Comparison of ENCODE assay signal across 1 cellular context in the genomic region with DNA sequence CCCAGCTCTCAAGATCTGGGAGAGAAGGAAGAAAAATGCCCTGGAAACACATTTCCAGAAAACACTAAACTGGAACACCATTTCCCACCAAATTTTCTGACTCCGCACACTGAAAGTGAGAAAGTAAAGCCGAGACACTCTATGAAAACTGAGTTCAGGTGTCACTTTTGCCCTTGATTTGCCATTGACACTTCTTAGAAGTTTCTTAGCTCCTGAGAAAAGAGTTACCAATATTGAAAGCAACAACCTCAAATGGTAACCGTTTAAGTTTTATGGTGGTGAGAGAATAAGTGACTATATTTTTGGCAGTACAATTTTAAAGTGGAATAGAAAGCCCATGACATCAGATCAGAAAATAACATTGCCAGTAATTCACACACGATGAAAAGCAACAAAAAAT.
A peak's percentile ranks its signal among the peaks of the same experiment; 100 is the strongest.
TF ChIP-seq lines count a peak whose summit lies in the region.

No MANE protein-coding gene starts in this region.

TF ChIP-seq in GM12878, 131 proteins besides CTCF, POLR2A, EP300 and RAD21 (continued from another document and continues in another):
- TF ChIP-seq, protein P1, sequence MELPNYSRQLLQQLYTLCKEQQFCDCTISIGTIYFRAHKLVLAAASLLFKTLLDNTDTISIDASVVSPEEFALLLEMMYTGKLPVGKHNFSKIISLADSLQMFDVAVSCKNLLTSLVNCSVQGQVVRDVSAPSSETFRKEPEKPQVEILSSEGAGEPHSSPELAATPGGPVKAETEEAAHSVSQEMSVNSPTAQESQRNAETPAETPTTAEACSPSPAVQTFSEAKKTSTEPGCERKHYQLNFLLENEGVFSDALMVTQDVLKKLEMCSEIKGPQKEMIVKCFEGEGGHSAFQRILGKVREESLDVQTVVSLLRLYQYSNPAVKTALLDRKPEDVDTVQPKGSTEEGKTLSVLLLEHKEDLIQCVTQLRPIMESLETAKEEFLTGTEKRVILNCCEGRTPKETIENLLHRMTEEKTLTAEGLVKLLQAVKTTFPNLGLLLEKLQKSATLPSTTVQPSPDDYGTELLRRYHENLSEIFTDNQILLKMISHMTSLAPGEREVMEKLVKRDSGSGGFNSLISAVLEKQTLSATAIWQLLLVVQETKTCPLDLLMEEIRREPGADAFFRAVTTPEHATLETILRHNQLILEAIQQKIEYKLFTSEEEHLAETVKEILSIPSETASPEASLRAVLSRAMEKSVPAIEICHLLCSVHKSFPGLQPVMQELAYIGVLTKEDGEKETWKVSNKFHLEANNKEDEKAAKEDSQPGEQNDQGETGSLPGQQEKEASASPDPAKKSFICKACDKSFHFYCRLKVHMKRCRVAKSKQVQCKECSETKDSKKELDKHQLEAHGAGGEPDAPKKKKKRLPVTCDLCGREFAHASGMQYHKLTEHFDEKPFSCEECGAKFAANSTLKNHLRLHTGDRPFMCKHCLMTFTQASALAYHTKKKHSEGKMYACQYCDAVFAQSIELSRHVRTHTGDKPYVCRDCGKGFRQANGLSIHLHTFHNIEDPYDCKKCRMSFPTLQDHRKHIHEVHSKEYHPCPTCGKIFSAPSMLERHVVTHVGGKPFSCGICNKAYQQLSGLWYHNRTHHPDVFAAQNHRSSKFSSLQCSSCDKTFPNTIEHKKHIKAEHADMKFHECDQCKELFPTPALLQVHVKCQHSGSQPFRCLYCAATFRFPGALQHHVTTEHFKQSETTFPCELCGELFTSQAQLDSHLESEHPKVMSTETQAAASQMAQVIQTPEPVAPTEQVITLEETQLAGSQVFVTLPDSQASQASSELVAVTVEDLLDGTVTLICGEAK (IDR thresholded peaks at IDR 0.05; ENCODE audit: borderline replicate concordance) = no peak
- TF ChIP-seq, protein P2, sequence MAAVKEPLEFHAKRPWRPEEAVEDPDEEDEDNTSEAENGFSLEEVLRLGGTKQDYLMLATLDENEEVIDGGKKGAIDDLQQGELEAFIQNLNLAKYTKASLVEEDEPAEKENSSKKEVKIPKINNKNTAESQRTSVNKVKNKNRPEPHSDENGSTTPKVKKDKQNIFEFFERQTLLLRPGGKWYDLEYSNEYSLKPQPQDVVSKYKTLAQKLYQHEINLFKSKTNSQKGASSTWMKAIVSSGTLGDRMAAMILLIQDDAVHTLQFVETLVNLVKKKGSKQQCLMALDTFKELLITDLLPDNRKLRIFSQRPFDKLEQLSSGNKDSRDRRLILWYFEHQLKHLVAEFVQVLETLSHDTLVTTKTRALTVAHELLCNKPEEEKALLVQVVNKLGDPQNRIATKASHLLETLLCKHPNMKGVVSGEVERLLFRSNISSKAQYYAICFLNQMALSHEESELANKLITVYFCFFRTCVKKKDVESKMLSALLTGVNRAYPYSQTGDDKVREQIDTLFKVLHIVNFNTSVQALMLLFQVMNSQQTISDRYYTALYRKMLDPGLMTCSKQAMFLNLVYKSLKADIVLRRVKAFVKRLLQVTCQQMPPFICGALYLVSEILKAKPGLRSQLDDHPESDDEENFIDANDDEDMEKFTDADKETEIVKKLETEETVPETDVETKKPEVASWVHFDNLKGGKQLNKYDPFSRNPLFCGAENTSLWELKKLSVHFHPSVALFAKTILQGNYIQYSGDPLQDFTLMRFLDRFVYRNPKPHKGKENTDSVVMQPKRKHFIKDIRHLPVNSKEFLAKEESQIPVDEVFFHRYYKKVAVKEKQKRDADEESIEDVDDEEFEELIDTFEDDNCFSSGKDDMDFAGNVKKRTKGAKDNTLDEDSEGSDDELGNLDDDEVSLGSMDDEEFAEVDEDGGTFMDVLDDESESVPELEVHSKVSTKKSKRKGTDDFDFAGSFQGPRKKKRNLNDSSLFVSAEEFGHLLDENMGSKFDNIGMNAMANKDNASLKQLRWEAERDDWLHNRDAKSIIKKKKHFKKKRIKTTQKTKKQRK (IDR thresholded peaks at IDR 0.05; ENCODE audit: low read depth, low read length) = no peak
- no peak for TF ChIP-seq TCF3 (IDR thresholded peaks at IDR 0.05; ENCODE audit: borderline replicate concordance, insufficient read depth, low read depth, low read length)
- no peak for TF ChIP-seq BACH1 (IDR thresholded peaks at IDR 0.05; ENCODE audit: borderline replicate concordance)
- TF ChIP-seq HDAC6 (IDR thresholded peaks at IDR 0.05; ENCODE audit: unreplicated experiment) = no peak
- TF ChIP-seq, protein P3, sequence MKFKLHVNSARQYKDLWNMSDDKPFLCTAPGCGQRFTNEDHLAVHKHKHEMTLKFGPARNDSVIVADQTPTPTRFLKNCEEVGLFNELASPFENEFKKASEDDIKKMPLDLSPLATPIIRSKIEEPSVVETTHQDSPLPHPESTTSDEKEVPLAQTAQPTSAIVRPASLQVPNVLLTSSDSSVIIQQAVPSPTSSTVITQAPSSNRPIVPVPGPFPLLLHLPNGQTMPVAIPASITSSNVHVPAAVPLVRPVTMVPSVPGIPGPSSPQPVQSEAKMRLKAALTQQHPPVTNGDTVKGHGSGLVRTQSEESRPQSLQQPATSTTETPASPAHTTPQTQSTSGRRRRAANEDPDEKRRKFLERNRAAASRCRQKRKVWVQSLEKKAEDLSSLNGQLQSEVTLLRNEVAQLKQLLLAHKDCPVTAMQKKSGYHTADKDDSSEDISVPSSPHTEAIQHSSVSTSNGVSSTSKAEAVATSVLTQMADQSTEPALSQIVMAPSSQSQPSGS (IDR thresholded peaks at IDR 0.05; ENCODE audit: low read length) = peak; percentile 97
- TF ChIP-seq, protein P4, sequence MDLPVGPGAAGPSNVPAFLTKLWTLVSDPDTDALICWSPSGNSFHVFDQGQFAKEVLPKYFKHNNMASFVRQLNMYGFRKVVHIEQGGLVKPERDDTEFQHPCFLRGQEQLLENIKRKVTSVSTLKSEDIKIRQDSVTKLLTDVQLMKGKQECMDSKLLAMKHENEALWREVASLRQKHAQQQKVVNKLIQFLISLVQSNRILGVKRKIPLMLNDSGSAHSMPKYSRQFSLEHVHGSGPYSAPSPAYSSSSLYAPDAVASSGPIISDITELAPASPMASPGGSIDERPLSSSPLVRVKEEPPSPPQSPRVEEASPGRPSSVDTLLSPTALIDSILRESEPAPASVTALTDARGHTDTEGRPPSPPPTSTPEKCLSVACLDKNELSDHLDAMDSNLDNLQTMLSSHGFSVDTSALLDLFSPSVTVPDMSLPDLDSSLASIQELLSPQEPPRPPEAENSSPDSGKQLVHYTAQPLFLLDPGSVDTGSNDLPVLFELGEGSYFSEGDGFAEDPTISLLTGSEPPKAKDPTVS (IDR thresholded peaks at IDR 0.05; ENCODE audit: low read depth, low read length) = no peak
- TF ChIP-seq NFYA (IDR thresholded peaks at IDR 0.05; ENCODE audit: borderline replicate concordance, low read depth, low read length) = no peak
- TF ChIP-seq ZBED1 (IDR thresholded peaks at IDR 0.05; ENCODE audit: borderline replicate concordance) = peak; percentile 58; the same call in 1 of the 2 replicates
- peak; percentile 66 for TF ChIP-seq MTA2 (IDR thresholded peaks at IDR 0.05; ENCODE audit: low read depth)
- TF ChIP-seq LARP7 (IDR thresholded peaks at IDR 0.05) = no peak
- TF ChIP-seq RB1 (IDR thresholded peaks at IDR 0.05; ENCODE audit: borderline replicate concordance) = no peak
- TF ChIP-seq POU2F2 (IDR thresholded peaks at IDR 0.05; ENCODE audit: borderline replicate concordance, low read depth, low read length) = no peak
- TF ChIP-seq, protein P5, sequence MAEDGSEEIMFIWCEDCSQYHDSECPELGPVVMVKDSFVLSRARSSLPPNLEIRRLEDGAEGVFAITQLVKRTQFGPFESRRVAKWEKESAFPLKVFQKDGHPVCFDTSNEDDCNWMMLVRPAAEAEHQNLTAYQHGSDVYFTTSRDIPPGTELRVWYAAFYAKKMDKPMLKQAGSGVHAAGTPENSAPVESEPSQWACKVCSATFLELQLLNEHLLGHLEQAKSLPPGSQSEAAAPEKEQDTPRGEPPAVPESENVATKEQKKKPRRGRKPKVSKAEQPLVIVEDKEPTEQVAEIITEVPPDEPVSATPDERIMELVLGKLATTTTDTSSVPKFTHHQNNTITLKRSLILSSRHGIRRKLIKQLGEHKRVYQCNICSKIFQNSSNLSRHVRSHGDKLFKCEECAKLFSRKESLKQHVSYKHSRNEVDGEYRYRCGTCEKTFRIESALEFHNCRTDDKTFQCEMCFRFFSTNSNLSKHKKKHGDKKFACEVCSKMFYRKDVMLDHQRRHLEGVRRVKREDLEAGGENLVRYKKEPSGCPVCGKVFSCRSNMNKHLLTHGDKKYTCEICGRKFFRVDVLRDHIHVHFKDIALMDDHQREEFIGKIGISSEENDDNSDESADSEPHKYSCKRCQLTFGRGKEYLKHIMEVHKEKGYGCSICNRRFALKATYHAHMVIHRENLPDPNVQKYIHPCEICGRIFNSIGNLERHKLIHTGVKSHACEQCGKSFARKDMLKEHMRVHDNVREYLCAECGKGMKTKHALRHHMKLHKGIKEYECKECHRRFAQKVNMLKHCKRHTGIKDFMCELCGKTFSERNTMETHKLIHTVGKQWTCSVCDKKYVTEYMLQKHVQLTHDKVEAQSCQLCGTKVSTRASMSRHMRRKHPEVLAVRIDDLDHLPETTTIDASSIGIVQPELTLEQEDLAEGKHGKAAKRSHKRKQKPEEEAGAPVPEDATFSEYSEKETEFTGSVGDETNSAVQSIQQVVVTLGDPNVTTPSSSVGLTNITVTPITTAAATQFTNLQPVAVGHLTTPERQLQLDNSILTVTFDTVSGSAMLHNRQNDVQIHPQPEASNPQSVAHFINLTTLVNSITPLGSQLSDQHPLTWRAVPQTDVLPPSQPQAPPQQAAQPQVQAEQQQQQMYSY (CRISPR knock-in tag; IDR thresholded peaks at IDR 0.05) = no peak
- TF ChIP-seq ZNF24 (IDR thresholded peaks at IDR 0.05) = no peak
- TF ChIP-seq, protein P6, sequence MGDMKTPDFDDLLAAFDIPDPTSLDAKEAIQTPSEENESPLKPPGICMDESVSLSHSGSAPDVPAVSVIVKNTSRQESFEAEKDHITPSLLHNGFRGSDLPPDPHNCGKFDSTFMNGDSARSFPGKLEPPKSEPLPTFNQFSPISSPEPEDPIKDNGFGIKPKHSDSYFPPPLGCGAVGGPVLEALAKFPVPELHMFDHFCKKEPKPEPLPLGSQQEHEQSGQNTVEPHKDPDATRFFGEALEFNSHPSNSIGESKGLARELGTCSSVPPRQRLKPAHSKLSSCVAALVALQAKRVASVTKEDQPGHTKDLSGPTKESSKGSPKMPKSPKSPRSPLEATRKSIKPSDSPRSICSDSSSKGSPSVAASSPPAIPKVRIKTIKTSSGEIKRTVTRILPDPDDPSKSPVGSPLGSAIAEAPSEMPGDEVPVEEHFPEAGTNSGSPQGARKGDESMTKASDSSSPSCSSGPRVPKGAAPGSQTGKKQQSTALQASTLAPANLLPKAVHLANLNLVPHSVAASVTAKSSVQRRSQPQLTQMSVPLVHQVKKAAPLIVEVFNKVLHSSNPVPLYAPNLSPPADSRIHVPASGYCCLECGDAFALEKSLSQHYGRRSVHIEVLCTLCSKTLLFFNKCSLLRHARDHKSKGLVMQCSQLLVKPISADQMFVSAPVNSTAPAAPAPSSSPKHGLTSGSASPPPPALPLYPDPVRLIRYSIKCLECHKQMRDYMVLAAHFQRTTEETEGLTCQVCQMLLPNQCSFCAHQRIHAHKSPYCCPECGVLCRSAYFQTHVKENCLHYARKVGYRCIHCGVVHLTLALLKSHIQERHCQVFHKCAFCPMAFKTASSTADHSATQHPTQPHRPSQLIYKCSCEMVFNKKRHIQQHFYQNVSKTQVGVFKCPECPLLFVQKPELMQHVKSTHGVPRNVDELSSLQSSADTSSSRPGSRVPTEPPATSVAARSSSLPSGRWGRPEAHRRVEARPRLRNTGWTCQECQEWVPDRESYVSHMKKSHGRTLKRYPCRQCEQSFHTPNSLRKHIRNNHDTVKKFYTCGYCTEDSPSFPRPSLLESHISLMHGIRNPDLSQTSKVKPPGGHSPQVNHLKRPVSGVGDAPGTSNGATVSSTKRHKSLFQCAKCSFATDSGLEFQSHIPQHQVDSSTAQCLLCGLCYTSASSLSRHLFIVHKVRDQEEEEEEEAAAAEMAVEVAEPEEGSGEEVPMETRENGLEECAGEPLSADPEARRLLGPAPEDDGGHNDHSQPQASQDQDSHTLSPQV (IDR thresholded peaks at IDR 0.05) = no peak
- peak; percentile 76; the same call in 1 of the 2 replicates for TF ChIP-seq MTA3 (IDR thresholded peaks at IDR 0.05; ENCODE audit: borderline replicate concordance, low read length)
- TF ChIP-seq, protein P7, sequence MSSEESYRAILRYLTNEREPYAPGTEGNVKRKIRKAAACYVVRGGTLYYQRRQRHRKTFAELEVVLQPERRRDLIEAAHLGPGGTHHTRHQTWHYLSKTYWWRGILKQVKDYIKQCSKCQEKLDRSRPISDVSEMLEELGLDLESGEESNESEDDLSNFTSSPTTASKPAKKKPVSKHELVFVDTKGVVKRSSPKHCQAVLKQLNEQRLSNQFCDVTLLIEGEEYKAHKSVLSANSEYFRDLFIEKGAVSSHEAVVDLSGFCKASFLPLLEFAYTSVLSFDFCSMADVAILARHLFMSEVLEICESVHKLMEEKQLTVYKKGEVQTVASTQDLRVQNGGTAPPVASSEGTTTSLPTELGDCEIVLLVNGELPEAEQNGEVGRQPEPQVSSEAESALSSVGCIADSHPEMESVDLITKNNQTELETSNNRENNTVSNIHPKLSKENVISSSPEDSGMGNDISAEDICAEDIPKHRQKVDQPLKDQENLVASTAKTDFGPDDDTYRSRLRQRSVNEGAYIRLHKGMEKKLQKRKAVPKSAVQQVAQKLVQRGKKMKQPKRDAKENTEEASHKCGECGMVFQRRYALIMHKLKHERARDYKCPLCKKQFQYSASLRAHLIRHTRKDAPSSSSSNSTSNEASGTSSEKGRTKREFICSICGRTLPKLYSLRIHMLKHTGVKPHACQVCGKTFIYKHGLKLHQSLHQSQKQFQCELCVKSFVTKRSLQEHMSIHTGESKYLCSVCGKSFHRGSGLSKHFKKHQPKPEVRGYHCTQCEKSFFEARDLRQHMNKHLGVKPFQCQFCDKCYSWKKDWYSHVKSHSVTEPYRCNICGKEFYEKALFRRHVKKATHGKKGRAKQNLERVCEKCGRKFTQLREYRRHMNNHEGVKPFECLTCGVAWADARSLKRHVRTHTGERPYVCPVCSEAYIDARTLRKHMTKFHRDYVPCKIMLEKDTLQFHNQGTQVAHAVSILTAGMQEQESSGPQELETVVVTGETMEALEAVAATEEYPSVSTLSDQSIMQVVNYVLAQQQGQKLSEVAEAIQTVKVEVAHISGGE (CRISPR knock-in tag; IDR thresholded peaks at IDR 0.05) = no peak
- TF ChIP-seq, protein P8, sequence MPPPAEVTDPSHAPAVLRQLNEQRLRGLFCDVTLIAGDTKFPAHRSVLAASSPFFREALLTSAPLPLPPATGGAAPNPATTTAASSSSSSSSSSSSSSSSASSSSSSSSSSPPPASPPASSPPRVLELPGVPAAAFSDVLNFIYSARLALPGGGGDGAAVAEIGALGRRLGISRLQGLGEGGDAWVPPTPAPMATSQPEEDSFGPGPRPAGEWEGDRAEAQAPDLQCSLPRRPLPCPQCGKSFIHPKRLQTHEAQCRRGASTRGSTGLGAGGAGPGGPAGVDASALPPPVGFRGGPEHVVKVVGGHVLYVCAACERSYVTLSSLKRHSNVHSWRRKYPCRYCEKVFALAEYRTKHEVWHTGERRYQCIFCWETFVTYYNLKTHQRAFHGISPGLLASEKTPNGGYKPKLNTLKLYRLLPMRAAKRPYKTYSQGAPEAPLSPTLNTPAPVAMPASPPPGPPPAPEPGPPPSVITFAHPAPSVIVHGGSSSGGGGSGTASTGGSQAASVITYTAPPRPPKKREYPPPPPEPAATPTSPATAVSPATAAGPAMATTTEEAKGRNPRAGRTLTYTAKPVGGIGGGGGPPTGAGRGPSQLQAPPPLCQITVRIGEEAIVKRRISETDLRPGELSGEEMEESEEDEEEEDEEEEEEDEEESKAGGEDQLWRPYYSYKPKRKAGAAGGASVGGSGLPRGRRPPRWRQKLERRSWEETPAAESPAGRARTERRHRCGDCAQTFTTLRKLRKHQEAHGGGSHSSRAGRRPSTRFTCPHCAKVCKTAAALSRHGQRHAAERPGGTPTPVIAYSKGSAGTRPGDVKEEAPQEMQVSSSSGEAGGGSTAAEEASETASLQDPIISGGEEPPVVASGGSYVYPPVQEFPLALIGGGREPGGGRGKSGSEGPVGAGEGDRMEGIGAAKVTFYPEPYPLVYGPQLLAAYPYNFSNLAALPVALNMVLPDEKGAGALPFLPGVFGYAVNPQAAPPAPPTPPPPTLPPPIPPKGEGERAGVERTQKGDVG (CRISPR knock-in tag; IDR thresholded peaks at IDR 0.05) = no peak
- TF ChIP-seq ZNF217 (IDR thresholded peaks at IDR 0.05) = peak; percentile 47; the same call in 1 of the 2 replicates
- TF ChIP-seq SMARCA5 (IDR thresholded peaks at IDR 0.05) = no peak
- TF ChIP-seq CREM (IDR thresholded peaks at IDR 0.05; ENCODE audit: low read depth) = peak; percentile 66; the same call in 1 of the 2 replicates
- no peak for TF ChIP-seq HCFC1 (IDR thresholded peaks at IDR 0.05; ENCODE audit: low read length)
